Comparison of ENCODE assay signal across 8 cellular contexts in the genomic region with DNA sequence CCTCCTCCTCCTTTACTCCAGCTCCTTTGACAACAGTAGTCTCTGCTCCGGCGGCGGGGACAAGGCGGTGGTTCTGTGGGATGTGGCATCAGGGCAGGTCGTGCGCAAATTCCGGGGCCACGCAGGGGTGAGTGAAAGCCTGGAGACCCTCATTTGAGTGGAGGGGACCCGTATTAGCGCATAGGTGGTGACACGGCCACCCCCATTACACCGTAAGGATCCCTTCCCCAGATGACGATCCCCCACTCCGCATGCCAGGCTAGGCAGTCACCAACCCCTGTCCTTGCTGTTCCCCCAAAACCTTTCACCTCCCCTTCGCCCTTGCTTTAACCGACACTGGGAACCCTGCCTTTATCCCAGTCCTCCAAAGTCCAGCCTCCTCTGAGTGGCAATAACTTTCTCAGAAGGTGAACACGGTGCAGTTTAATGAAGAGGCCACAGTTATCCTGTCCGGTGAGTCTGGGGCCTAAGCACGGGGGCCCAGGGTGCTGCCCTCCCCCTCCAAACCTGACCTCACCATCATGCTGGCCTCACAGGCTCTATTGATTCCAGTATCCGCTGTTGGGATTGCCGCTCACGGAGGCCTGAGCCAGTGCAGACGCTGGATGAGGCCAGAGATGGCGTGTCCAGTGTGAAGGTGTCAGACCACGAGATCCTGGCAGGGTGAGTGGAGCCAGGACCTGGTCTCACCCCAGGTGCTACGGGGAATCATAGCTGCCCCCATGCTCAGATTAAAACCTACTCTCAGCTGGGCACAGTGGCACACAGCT. TPM values are rescaled to one million over a fixed set of nuclear protein-coding genes. Genes with fewer than 3 reads are reported as not detected.
DNase-seq lines count a peak whose midpoint lies in the region; ATAC-seq and TF ChIP-seq lines count a peak whose summit lies in the region.

No MANE protein-coding gene starts in this region.

- H3K36me3 Mint-ChIP-seq in activated T-helper 17 cell treated with anti-CD3 and anti-CD28 coated beads, Interleukin-2, amount 50 U/mL, for 72 hours (ENCODE audit: low read depth) = peaks cover 96% of the 10 kb centered on the region
- H3K36me3 Mint-ChIP-seq in stimulated activated naive B cell treated with anti-CD40 and anti-IgM and Interleukin-4, amounts not matched to agents 10 μg/mL and 1 μg/mL and 100 μg/mL, for 72 hours = peaks cover 37 to 60% of the 10 kb centered on the region in 2 donors

- H3K4me3 Mint-ChIP-seq in activated T-helper 17 cell treated with anti-CD3 and anti-CD28 coated beads, Interleukin-2, amount 50 U/mL, for 72 hours = peak overlapping the region; percentile 92
- peak overlapping the region; percentile 85 to 92 for H3K4me3 Mint-ChIP-seq in stimulated activated naive B cell treated with anti-CD40 and anti-IgM and Interleukin-4, amounts not matched to agents 10 μg/mL and 1 μg/mL and 100 μg/mL, for 72 hours

- DNase-seq in HFF-Myc (ENCODE audit: extremely low read depth, low read depth) (no peak), left lobe of liver (ENCODE audit: low spot score) (no peak), D341Med (ENCODE audit: low spot score) (no peak), glomerular visceral epithelial cell (ENCODE audit: extremely low spot score) (no peak)
- no peak for DNase-seq in stimulated activated naive B cell treated with anti-CD40 and anti-IgM and Interleukin-4, amounts not matched to agents 10 μg/mL and 1 μg/mL and 100 μg/mL, for 72 hours
- DNase-seq in stimulated activated CD4-positive, alpha-beta T cell treated with anti-CD3 and anti-CD28 coated beads, Interleukin-4, amount 100 ng/mL, for 24 hours = no peak

- ATAC-seq in activated T-helper 17 cell treated with anti-CD3 and anti-CD28 coated beads, Interleukin-2, amount 50 U/mL, for 72 hours (replicated peaks) = no peak
- ATAC-seq in stimulated activated naive B cell treated with anti-CD40 and anti-IgM and Interleukin-4, amounts not matched to agents 10 μg/mL and 1 μg/mL and 100 μg/mL, for 72 hours (replicated peaks) = no peak
- no peak for ATAC-seq in left lobe of liver

- H3K27me3 Mint-ChIP-seq in activated T-helper 17 cell treated with anti-CD3 and anti-CD28 coated beads, Interleukin-2, amount 50 U/mL, for 72 hours = no peaks in the 10 kb centered on the region
- H3K27me3 Mint-ChIP-seq in stimulated activated naive B cell treated with anti-CD40 and anti-IgM and Interleukin-4, amounts not matched to agents 10 μg/mL and 1 μg/mL and 100 μg/mL, for 72 hours = no peaks in the 10 kb centered on the region

- no peaks in the 10 kb centered on the region for H3K9me3 ChIP-seq in iPS-18a (ENCODE audit: control insufficient read depth, low read depth, low read length)

- peak overlapping the region; percentile 94 for H3K4me3 ChIP-seq in HFF-Myc (replicated peaks; ENCODE audit: low read depth, low read length)
- H3K4me3 ChIP-seq in iPS-18a (ENCODE audit: low read length) = peak overlapping the region; percentile 80

- no peaks in the 10 kb centered on the region for H3K27me3 ChIP-seq in iPS-18a (ENCODE audit: control insufficient read depth, insufficient read depth, low read length)

- H3K27ac Mint-ChIP-seq in activated T-helper 17 cell treated with anti-CD3 and anti-CD28 coated beads, Interleukin-2, amount 50 U/mL, for 72 hours = peak overlapping the region; percentile 99
- peak overlapping the region; percentile 100 for H3K27ac Mint-ChIP-seq in stimulated activated naive B cell treated with anti-CD40 and anti-IgM and Interleukin-4, amounts not matched to agents 10 μg/mL and 1 μg/mL and 100 μg/mL, for 72 hours

- H3K4me1 ChIP-seq in iPS-18a (ENCODE audit: control insufficient read depth, low read depth, low read length) = no peaks in the 10 kb centered on the region

- H3K9ac ChIP-seq in iPS-18a (ENCODE audit: low read length) = peak overlapping the region; percentile 78

- H3K27ac ChIP-seq in iPS-18a (ENCODE audit: low read length) = no peak overlapping the region

- H3K4me1 Mint-ChIP-seq in activated T-helper 17 cell treated with anti-CD3 and anti-CD28 coated beads, Interleukin-2, amount 50 U/mL, for 72 hours = peaks cover 6% of the 10 kb centered on the region
- H3K4me1 Mint-ChIP-seq in stimulated activated naive B cell treated with anti-CD40 and anti-IgM and Interleukin-4, amounts not matched to agents 10 μg/mL and 1 μg/mL and 100 μg/mL, for 72 hours = peaks cover 43 to 71% of the 10 kb centered on the region in 2 donors

- peaks cover 18% of the 10 kb centered on the region for H3K36me3 ChIP-seq in iPS-18a (ENCODE audit: control insufficient read depth, low read depth, low read length)

- no peaks in the 10 kb centered on the region for H3K9me3 Mint-ChIP-seq in activated T-helper 17 cell treated with anti-CD3 and anti-CD28 coated beads, Interleukin-2, amount 50 U/mL, for 72 hours
- no peaks in the 10 kb centered on the region for H3K9me3 Mint-ChIP-seq in stimulated activated naive B cell treated with anti-CD40 and anti-IgM and Interleukin-4, amounts not matched to agents 10 μg/mL and 1 μg/mL and 100 μg/mL, for 72 hours

- TF ChIP-seq CTCF in HFF-Myc (IDR thresholded peaks at IDR 0.05; ENCODE audit: low read depth, low read length, missing control alignments) = no peak

RNA-seq across cellular contexts. Expression of gene WDR83, which starts 3.7 kb away (rescaled TPM):
- 10 to 100 TPM; 17.7 to 30.4 TPM for total RNA-seq in activated T-helper 17 cell treated with anti-CD3 and anti-CD28 coated beads, Interleukin-2, amount 50 U/mL, for 72 hours
- 3.8 TPM for total RNA-seq in left lobe of liver

RNA-seq across cellular contexts. Expression of gene MAN2B1, which starts 3.8 kb away (rescaled TPM):
- total RNA-seq in activated T-helper 17 cell treated with anti-CD3 and anti-CD28 coated beads, Interleukin-2, amount 50 U/mL, for 72 hours = 100 to 1,000 TPM; 199 to 247 TPM
- total RNA-seq in left lobe of liver = 54.8 TPM

RNA-seq across cellular contexts. Expression of gene DHPS, which starts 11.3 kb away (rescaled TPM):
- total RNA-seq in activated T-helper 17 cell treated with anti-CD3 and anti-CD28 coated beads, Interleukin-2, amount 50 U/mL, for 72 hours = 100 to 1,000 TPM; 125 to 167 TPM
- 41.6 TPM for total RNA-seq in left lobe of liver

RNA-seq across cellular contexts. Expression of gene GNG14, which starts 17.5 kb away (rescaled TPM):
- not detected for total RNA-seq in activated T-helper 17 cell treated with anti-CD3 and anti-CD28 coated beads, Interleukin-2, amount 50 U/mL, for 72 hours
- total RNA-seq in left lobe of liver = not detected

RNA-seq across cellular contexts. Expression of gene FBXW9, which starts 26.1 kb away (rescaled TPM):
- total RNA-seq in activated T-helper 17 cell treated with anti-CD3 and anti-CD28 coated beads, Interleukin-2, amount 50 U/mL, for 72 hours = 1 to 10 TPM; 4.7 to 9.9 TPM
- 3.3 TPM for total RNA-seq in left lobe of liver
